Comparison of ENCODE assay signal across 9 cellular contexts in the genomic region with DNA sequence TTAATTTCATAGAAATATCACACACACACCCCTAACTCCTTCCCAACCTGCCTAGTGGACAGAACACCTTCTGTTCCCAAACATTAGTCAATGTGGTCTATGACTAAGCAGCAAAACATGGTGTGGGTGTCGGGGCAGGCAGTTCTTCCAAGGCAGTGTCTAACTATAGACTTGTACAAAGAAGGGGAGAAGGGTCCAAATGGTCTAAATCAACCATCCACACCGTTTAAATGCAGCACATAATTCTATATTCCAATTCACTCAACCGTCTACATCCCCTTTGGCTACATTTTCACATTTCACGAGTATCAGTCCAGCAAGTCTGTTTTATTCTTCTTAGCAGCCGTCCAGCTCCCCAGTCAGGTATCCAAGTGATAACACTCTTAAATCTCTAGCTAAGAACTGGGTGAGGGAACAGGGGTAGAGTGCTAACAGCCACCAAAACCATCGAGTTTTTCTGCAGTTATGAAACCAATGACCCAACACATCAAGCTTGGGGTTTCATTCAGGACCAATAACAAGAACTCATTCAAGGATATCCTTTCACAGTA. TPM values are rescaled to one million over a fixed set of nuclear protein-coding genes. Genes with fewer than 3 reads are reported as not detected.
DNase-seq lines count a peak whose midpoint lies in the region; ATAC-seq and TF ChIP-seq lines count a peak whose summit lies in the region.
"Had no signal": no experiment of that assay in that cellular context is flagged by ENCODE, and none has a peak within 500 bp of the region (broad histone marks: within the 10 kb centered on the region; RNA-seq: fewer than 3 reads in every experiment).

No MANE protein-coding gene starts in this region.

- H3K27me3 ChIP-seq in MG63 (no peaks in the 10 kb centered on the region), prostate gland (replicated peaks; ENCODE audit: insufficient read depth) (no peaks in the 10 kb centered on the region)
- H3K27me3 ChIP-seq in CD4-positive, alpha-beta T cell (ENCODE audit: control insufficient read depth, insufficient read depth, low read length): peaks cover 44% of the 10 kb centered on the region

- H3K36me3 ChIP-seq in MG63 (0 out of 2 replicates have a peak, but pooled peaks cover 3% of the 10 kb centered on the region), prostate gland (no peaks in the 10 kb centered on the region)

- WGBS in prostate gland: 12% methylated on average over 6 of the region's 6 CpGs

- H3K4me3 ChIP-seq in GM12864 (ENCODE audit: low read depth, low read length) (peak overlapping the region; percentile 70), MG63 (peak overlapping the region; percentile 62), prostate gland (peak overlapping the region; percentile 40 to 49)

- DNase-seq in GM12864 (ENCODE audit: low read depth) (no peak), MG63 (peak; percentile 86), epithelial cell of prostate (ENCODE audit: low read depth, low spot score) (peak; percentile 74), prostate gland (ENCODE audit: low spot score) (peak; percentile 33), NCI-H146 treated with DMSO at 0.1 percent for 48 hours (lab: John Stamatoyannopoulos, UW; ENCODE audit: unreplicated experiment) (no peak), germinal center (ENCODE audit: low spot score) (no peak), endothelial cell (ENCODE audit: low spot score) (no peak)
- DNase-seq in CD4-positive, alpha-beta T cell: no peak
- DNase-seq: central memory CD4-positive, alpha-beta T cell had no signal

- no peaks in the 10 kb centered on the region for H3K9me3 Mint-ChIP-seq in endothelial cell (ENCODE audit: unreplicated experiment)
- H3K9me3 Mint-ChIP-seq in CD4-positive, alpha-beta T cell: peaks cover 2% of the 10 kb centered on the region

- peaks cover 20% of the 10 kb centered on the region for H3K4me1 Mint-ChIP-seq in endothelial cell (ENCODE audit: unreplicated experiment)
- H3K4me1 Mint-ChIP-seq in CD4-positive, alpha-beta T cell (ENCODE audit: low read depth): peaks cover 23% of the 10 kb centered on the region

- intact Hi-C loops in prostate gland (cut with DNase I): no loop called here
- intact Hi-C loops in CD4-positive, alpha-beta T cell (cut with DNase I, micrococcal nuclease): no loop called here

- TF ChIP-seq CTCF in GM12864 (IDR thresholded peaks at IDR 0.05; ENCODE audit: low read depth, low read length, missing control alignments): no peak
- no peak for TF ChIP-seq CTCF in prostate gland (IDR thresholded peaks at IDR 0.05)
- no peak for TF ChIP-seq CTCF in endothelial cell (IDR thresholded peaks at IDR 0.05; ENCODE audit: unreplicated experiment)
- no peak for TF ChIP-seq CTCF in CD4-positive, alpha-beta T cell (IDR thresholded peaks at IDR 0.05)

- no peak for TF ChIP-seq POLR2A in prostate gland (IDR thresholded peaks at IDR 0.05)

- no peaks in the 10 kb centered on the region for H3K36me3 Mint-ChIP-seq in endothelial cell (ENCODE audit: low read depth, unreplicated experiment)
- no peaks in the 10 kb centered on the region for H3K36me3 Mint-ChIP-seq in CD4-positive, alpha-beta T cell (ENCODE audit: low read depth)

- no peak overlapping the region for H3K27ac Mint-ChIP-seq in endothelial cell (ENCODE audit: unreplicated experiment)
- no peak overlapping the region for H3K27ac Mint-ChIP-seq in CD4-positive, alpha-beta T cell

- POLR2A ChIA-PET in CD4-positive, alpha-beta T cell (lab: Charles Lee): no interaction called here

- CTCF ChIA-PET in CD4-positive, alpha-beta T cell (lab: Charles Lee): no interaction called here

- no peak overlapping the region for H3K4me3 Mint-ChIP-seq in endothelial cell (ENCODE audit: unreplicated experiment)
- no peak overlapping the region for H3K4me3 Mint-ChIP-seq in CD4-positive, alpha-beta T cell

- H3K27me3 Mint-ChIP-seq in endothelial cell (ENCODE audit: unreplicated experiment): peaks cover 17% of the 10 kb centered on the region
- H3K27me3 Mint-ChIP-seq in CD4-positive, alpha-beta T cell: peaks cover 17% of the 10 kb centered on the region

- no peaks in the 10 kb centered on the region; the same call in 1 of the 2 replicates for H3K9me3 ChIP-seq in MG63
- no peaks in the 10 kb centered on the region for H3K9me3 ChIP-seq in prostate gland
- no peaks in the 10 kb centered on the region for H3K9me3 ChIP-seq in CD4-positive, alpha-beta T cell (ENCODE audit: control insufficient read depth, low read length)

- peaks cover 4% of the 10 kb centered on the region for H3K4me1 ChIP-seq in prostate gland (replicated peaks)

- peak overlapping the region; percentile 85 for H3K27ac ChIP-seq in epithelial cell of prostate
- H3K27ac ChIP-seq in prostate gland: peak overlapping the region; percentile 83 to 87
- H3K27ac ChIP-seq in CD4-positive, alpha-beta T cell (ENCODE audit: low read depth, low read length): no peak overlapping the region

- no peak for ATAC-seq in CD4-positive, alpha-beta T cell (ENCODE audit: poor library complexity)

RNA-seq across cellular contexts. Expression of gene ZNF608, which starts 3.4 kb away (rescaled TPM):
- total RNA-seq in MG63 (2014; rRNA removed; shearing (Covaris generic); ENCODE audit: low replicate concordance): 4.7 and 7.5 TPM in 2 replicates
- total RNA-seq in prostate gland (10 to 100 TPM; 22.6 to 25.3 TPM), endothelial cell (ENCODE audit: unreplicated experiment) (88.0 TPM)
- total RNA-seq in CD4-positive, alpha-beta T cell: under 1 TPM in 1 of 2 experiments, not detected in 1; 0.14 TPM

Comparison
In these comparisons a context has a peak if more than half of its experiments do, and no peak if none do; other contexts are left out.
1. DNase-seq: peak in MG63 (single experiment), epithelial cell of prostate (single experiment) and prostate gland (single experiment); none in GM12864 (single experiment), NCI-H146 treated with DMSO at 0.1 percent for 48 hours (single experiment), germinal center (single experiment), endothelial cell (single experiment) and CD4-positive, alpha-beta T cell (0 of 10).
2. Peak in every context shown above with its lines, with median percentiles within 50 percentile points of each other: H3K4me3 ChIP-seq.